In genomic region chr6:16700202-16700997, GRCh38 we compare ENCODE assay signal across 8 cellular contexts.
DNase-seq lines count a peak whose midpoint lies in the region; TF ChIP-seq lines count a peak whose summit lies in the region.

No MANE protein-coding gene starts in this region.

- no peaks in the 10 kb centered on the region for H3K9me3 ChIP-seq in neural progenitor cell (ENCODE audit: low read depth)

- H3K9me3 Mint-ChIP-seq in CD14-positive monocyte (no peaks in the 10 kb centered on the region), endothelial cell (ENCODE audit: unreplicated experiment) (no peaks in the 10 kb centered on the region), neural progenitor cell (peaks cover 3% of the 10 kb centered on the region)

- H3K4me3 Mint-ChIP-seq in CD14-positive monocyte (peak overlapping the region; percentile 76 to 93), endothelial cell (ENCODE audit: unreplicated experiment) (no peak overlapping the region), neural progenitor cell (no peak overlapping the region)

- H3K27me3 Mint-ChIP-seq in CD14-positive monocyte (ENCODE audit: low read depth in 3 of 3), result no peaks in the 10 kb centered on the region
- H3K27me3 Mint-ChIP-seq in endothelial cell (ENCODE audit: unreplicated experiment), result peaks cover 2% of the 10 kb centered on the region
- no peaks in the 10 kb centered on the region for H3K27me3 Mint-ChIP-seq in neural progenitor cell (ENCODE audit: insufficient read depth, low read depth)

- H3K4me2 ChIP-seq in neural progenitor cell, result peak overlapping the region; percentile 17

- intact Hi-C loops in CD14-positive monocyte (cut with micrococcal nuclease), result no loop called here

- H3K4me1 Mint-ChIP-seq in CD14-positive monocyte, result peaks cover 83% of the 10 kb centered on the region
- H3K4me1 Mint-ChIP-seq in endothelial cell (ENCODE audit: unreplicated experiment), result peaks cover 26% of the 10 kb centered on the region
- H3K4me1 Mint-ChIP-seq in neural progenitor cell, result peaks cover 50% of the 10 kb centered on the region

- H3K27ac ChIP-seq in neural progenitor cell, result no peak overlapping the region

- no peak overlapping the region for H3K4me3 ChIP-seq in neural progenitor cell

- H3K79me2 ChIP-seq in neural progenitor cell (ENCODE audit: low read depth), result no peaks in the 10 kb centered on the region

- H3K4me1 ChIP-seq in neural progenitor cell, result peaks cover 34% of the 10 kb centered on the region

- H3K27ac Mint-ChIP-seq in CD14-positive monocyte, result peak overlapping the region; percentile 77 to 97 (median 82)
- peak overlapping the region; percentile 65 for H3K27ac Mint-ChIP-seq in endothelial cell (ENCODE audit: unreplicated experiment)
- peak overlapping the region; percentile 15 for H3K27ac Mint-ChIP-seq in neural progenitor cell

- H3K36me3 ChIP-seq in neural progenitor cell, result no peaks in the 10 kb centered on the region

- no peak for TF ChIP-seq CTCF in CD14-positive monocyte (IDR thresholded peaks at IDR 0.05)
- TF ChIP-seq CTCF in endothelial cell (IDR thresholded peaks at IDR 0.05; ENCODE audit: unreplicated experiment), result no peak
- no peak for TF ChIP-seq CTCF in neural progenitor cell (IDR thresholded peaks at IDR 0.05)

- H2AFZ ChIP-seq in neural progenitor cell (replicated peaks), result no peak overlapping the region

- DNase-seq in CD14-positive monocyte (ENCODE audit: low spot score) (no peak), T-helper 1 cell (peak in 3 of 5 donors; percentile 21 to 43 (median 28)), endothelial cell (ENCODE audit: low spot score) (peak; percentile 45), neural progenitor cell (ENCODE audit: low spot score) (no peak), hepatic stellate cell (ENCODE audit: low spot score) (no peak), NOMO-1 treated with DMSO at 0.1 percent for 48 hours (lab: John Stamatoyannopoulos, UW; ENCODE audit: unreplicated experiment) (no peak), GM19238 (ENCODE audit: insufficient read length, low spot score) (no peak), NCI-H2081 (lab: John Stamatoyannopoulos, UW) (no peak)

- H4K20me1 ChIP-seq in neural progenitor cell (ENCODE audit: low read depth), result no peaks in the 10 kb centered on the region

- no peaks in the 10 kb centered on the region for H3K27me3 ChIP-seq in neural progenitor cell

- H3F3A ChIP-seq in neural progenitor cell (ENCODE audit: low read depth), result peaks cover 3% of the 10 kb centered on the region

- H3K9ac ChIP-seq in neural progenitor cell, result no peak overlapping the region

- H3K36me3 Mint-ChIP-seq in CD14-positive monocyte (peaks cover 3% of the 10 kb centered on the region in 2 donors), endothelial cell (ENCODE audit: low read depth, unreplicated experiment) (no peaks in the 10 kb centered on the region), neural progenitor cell (no peaks in the 10 kb centered on the region)

Comparison
In these comparisons a context has a peak if more than half of its experiments do, and no peak if none do; other contexts are left out.
1. DNase-seq: peak in T-helper 1 cell (3 of 5) and endothelial cell (single experiment); none in CD14-positive monocyte (single experiment), neural progenitor cell (single experiment), hepatic stellate cell (single experiment), NOMO-1 treated with DMSO at 0.1 percent for 48 hours (single experiment), GM19238 (single experiment) and NCI-H2081 (0 of 2).
2. H3K27ac Mint-ChIP-seq: peak in every context shown above with its lines; median percentile 82 in CD14-positive monocyte; 65 in endothelial cell; 15 in neural progenitor cell.
3. H3K4me3 Mint-ChIP-seq: peak in CD14-positive monocyte (2 of 2); none in endothelial cell (single experiment) and neural progenitor cell (single experiment).